Comparison of ENCODE assay signal across 5 cellular contexts in genomic region chr4:26264109-26264508, GRCh38.
"Had no signal": no experiment of that assay in that cellular context is flagged by ENCODE, and none has a peak within 500 bp of the region (broad histone marks: within the 10 kb centered on the region; RNA-seq: fewer than 3 reads in every experiment).

No MANE protein-coding gene starts in this region.

- H3K27ac Mint-ChIP-seq: H9, IgD-negative memory B cell had no signal

- H3K36me3 Mint-ChIP-seq: IgD-negative memory B cell had no signal

- DNase-seq: GOT3, H9, HCEC 1CT, KG1 had no signal

- H3K4me3 Mint-ChIP-seq: H9, IgD-negative memory B cell had no signal

- H3K4me1 Mint-ChIP-seq: IgD-negative memory B cell had no signal
